In genomic region chr2:109196081-109196875, GRCh38 we compare ENCODE assay signal across 16 cellular contexts.
"Had no signal": no experiment of that assay in that cellular context is flagged by ENCODE, and none has a peak within 500 bp of the region (broad histone marks: within the 10 kb centered on the region; RNA-seq: fewer than 3 reads in every experiment).

No MANE protein-coding gene starts in this region.

- H3K36me3 ChIP-seq: breast epithelium, neural progenitor cell, pancreas, stomach, tibial nerve had no signal

- H3K9ac ChIP-seq: neural progenitor cell had no signal

- FAIRE-seq: colon, pancreas had no signal

- H3K36me3 Mint-ChIP-seq: activated naive CD4-positive, alpha-beta T cell treated with anti-CD3 and anti-CD28 coated beads, Interleukin-2, amount 50 U/mL, for 72 hours; neural progenitor cell had no signal

- H3K4me1 ChIP-seq: foreskin keratinocyte, pancreas had no signal

- H3K4me3 ChIP-seq: breast epithelium, neural progenitor cell, pancreas, skin epidermis, stomach, tibial nerve had no signal

- H3K27ac Mint-ChIP-seq: activated CD4-positive, alpha-beta T cell treated with anti-CD3 and anti-CD28 coated beads, Interleukin-2, amount 10 ng/mL, durations not matched to agents 7 days and 5 days; activated naive CD4-positive, alpha-beta T cell treated with anti-CD3 and anti-CD28 coated beads, Interleukin-2, amount 50 U/mL, for 72 hours had no signal

- H3K9me3 ChIP-seq: breast epithelium, pancreas, stomach, tibial nerve had no signal

- H3K4me3 Mint-ChIP-seq: activated CD4-positive, alpha-beta T cell treated with anti-CD3 and anti-CD28 coated beads, Interleukin-2, amount 10 ng/mL, durations not matched to agents 7 days and 5 days; neural progenitor cell had no signal

- H3K27ac ChIP-seq: breast epithelium, foreskin keratinocyte, neural progenitor cell, pancreas, skin epidermis, stomach, tibial nerve had no signal

- H3K4me1 Mint-ChIP-seq: activated CD4-positive, alpha-beta T cell treated with anti-CD3 and anti-CD28 coated beads, Interleukin-2, amount 10 ng/mL, durations not matched to agents 7 days and 5 days had no signal

- ATAC-seq: activated naive CD4-positive, alpha-beta T cell treated with anti-CD3 and anti-CD28 coated beads, Interleukin-2, amount 50 U/mL, for 72 hours; foreskin keratinocyte; pancreas had no signal

- DNase-seq: activated CD4-positive, alpha-beta T cell treated with anti-CD3 and anti-CD28 coated beads, Interleukin-2, amount 10 ng/mL, durations not matched to agents 7 days and 5 days; activated CD4-positive, CD25-positive, alpha-beta regulatory T cell; activated effector memory CD4-positive, alpha-beta T cell treated with anti-CD3 and anti-CD28 coated beads, Interleukin-2, amount 50 U/mL, for 16 hours; amniotic stem cell; foreskin keratinocyte; islet precursor cell; midbrain; pancreas; stomach; T-helper 2 cell had no signal

- H3K9me3 Mint-ChIP-seq: activated CD4-positive, alpha-beta T cell treated with anti-CD3 and anti-CD28 coated beads, Interleukin-2, amount 10 ng/mL, durations not matched to agents 7 days and 5 days; activated naive CD4-positive, alpha-beta T cell treated with anti-CD3 and anti-CD28 coated beads, Interleukin-2, amount 50 U/mL, for 72 hours; neural progenitor cell had no signal
